2 cellular contexts compared by ENCODE assay signal in genomic region chr9:76218151-76218867, GRCh38.
TF ChIP-seq lines count a peak whose summit lies in the region.

No MANE protein-coding gene starts in this region.

TF ChIP-seq in GM23338, 12 proteins besides CTCF, POLR2A, EP300 and RAD21 (continued from another document):
- TF ChIP-seq, protein P1, sequence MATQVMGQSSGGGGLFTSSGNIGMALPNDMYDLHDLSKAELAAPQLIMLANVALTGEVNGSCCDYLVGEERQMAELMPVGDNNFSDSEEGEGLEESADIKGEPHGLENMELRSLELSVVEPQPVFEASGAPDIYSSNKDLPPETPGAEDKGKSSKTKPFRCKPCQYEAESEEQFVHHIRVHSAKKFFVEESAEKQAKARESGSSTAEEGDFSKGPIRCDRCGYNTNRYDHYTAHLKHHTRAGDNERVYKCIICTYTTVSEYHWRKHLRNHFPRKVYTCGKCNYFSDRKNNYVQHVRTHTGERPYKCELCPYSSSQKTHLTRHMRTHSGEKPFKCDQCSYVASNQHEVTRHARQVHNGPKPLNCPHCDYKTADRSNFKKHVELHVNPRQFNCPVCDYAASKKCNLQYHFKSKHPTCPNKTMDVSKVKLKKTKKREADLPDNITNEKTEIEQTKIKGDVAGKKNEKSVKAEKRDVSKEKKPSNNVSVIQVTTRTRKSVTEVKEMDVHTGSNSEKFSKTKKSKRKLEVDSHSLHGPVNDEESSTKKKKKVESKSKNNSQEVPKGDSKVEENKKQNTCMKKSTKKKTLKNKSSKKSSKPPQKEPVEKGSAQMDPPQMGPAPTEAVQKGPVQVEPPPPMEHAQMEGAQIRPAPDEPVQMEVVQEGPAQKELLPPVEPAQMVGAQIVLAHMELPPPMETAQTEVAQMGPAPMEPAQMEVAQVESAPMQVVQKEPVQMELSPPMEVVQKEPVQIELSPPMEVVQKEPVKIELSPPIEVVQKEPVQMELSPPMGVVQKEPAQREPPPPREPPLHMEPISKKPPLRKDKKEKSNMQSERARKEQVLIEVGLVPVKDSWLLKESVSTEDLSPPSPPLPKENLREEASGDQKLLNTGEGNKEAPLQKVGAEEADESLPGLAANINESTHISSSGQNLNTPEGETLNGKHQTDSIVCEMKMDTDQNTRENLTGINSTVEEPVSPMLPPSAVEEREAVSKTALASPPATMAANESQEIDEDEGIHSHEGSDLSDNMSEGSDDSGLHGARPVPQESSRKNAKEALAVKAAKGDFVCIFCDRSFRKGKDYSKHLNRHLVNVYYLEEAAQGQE (IDR thresholded peaks at IDR 0.05; ENCODE audit: unreplicated experiment): no peak
- TF ChIP-seq NANOG (IDR thresholded peaks at IDR 0.05; ENCODE audit: borderline replicate concordance) (no peak), ZNF114 (CRISPR knock-in tag; IDR thresholded peaks at IDR 0.05) (no peak), JUNB (IDR thresholded peaks at IDR 0.05; ENCODE audit: unreplicated experiment) (no peak), ETS1 (IDR thresholded peaks at IDR 0.05) (no peak), EZH2 (IDR thresholded peaks at IDR 0.05; ENCODE audit: low read depth, unreplicated experiment) (no peak), EZH2phosphoT487 (IDR thresholded peaks at IDR 0.05; ENCODE audit: unreplicated experiment) (no peak)
TF ChIP-seq in GM23338: peak in this region for 0.

TF ChIP-seq in H1, 55 proteins besides CTCF, POLR2A, EP300 and RAD21 (continued from another document):
- no peak for TF ChIP-seq ATF2 (IDR thresholded peaks at IDR 0.05; ENCODE audit: low read length)
- no peak for TF ChIP-seq SIRT6 (IDR thresholded peaks at IDR 0.05; ENCODE audit: low read length)
- TF ChIP-seq CBX5 (IDR thresholded peaks at IDR 0.05; ENCODE audit: low read depth, low read length): no peak
- TF ChIP-seq SP2 (IDR thresholded peaks at IDR 0.05; ENCODE audit: low read length): no peak
- TF ChIP-seq HDAC6 (IDR thresholded peaks at IDR 0.05; ENCODE audit: low read depth, low read length): no peak
- TF ChIP-seq RNF2 (IDR thresholded peaks at IDR 0.05; ENCODE audit: borderline replicate concordance, low read depth, low read length, missing control alignments, poor library complexity, severe bottlenecking): no peak
